ENCODE assay signal across 16 cellular contexts in the genomic region with DNA sequence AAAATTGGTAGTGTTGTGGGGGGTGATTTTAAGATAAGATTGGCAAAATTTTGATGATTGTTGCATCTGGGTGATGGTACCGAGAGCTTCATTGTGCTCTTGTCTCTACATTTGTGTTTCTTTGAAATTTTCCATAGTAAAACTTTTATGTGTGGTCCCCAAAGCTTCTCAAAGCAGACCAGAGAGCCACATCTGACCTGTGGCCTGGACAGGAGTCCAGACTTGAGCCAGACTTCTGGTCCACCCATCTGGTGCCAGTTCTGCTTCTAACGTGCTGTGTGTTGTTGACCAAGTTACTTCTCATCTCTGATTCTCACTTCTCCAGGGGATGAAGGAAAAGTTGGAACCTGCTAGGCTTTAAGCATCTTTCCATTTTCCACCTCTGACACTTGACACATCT.
A peak's percentile ranks its signal among the peaks of the same experiment; 100 is the strongest.
DNase-seq lines count a peak whose midpoint lies in the region; ATAC-seq and TF ChIP-seq lines count a peak whose summit lies in the region.
"Had no signal": no experiment of that assay in that cellular context is flagged by ENCODE, and none has a peak within 500 bp of the region (broad histone marks: within the 10 kb centered on the region; RNA-seq: fewer than 3 reads in every experiment).

No MANE protein-coding gene starts in this region.

- no peak for TF ChIP-seq POLR2A in breast epithelium (IDR thresholded peaks at IDR 0.05)

- no peak overlapping the region for H3K18ac ChIP-seq in mesenchymal stem cell (ENCODE audit: low read depth in 1 of 2, low read length in 2 of 2)

- no peak overlapping the region for H2BK12ac ChIP-seq in mesenchymal stem cell (ENCODE audit: low read length in 2 of 2)

- H3K36me3 ChIP-seq in adipocyte (ENCODE audit: control insufficient read depth, insufficient read depth, low read length, severe bottlenecking) = no peaks in the 10 kb centered on the region
- H3K36me3 ChIP-seq in breast epithelium = no peaks in the 10 kb centered on the region
- H3K36me3 ChIP-seq in mesenchymal stem cell (ENCODE audit: control insufficient read depth in 1 of 2, insufficient read depth in 2 of 2, low read depth in 1 of 2, low read length in 2 of 2) = no peaks in the 10 kb centered on the region
- H3K36me3 ChIP-seq: SJSA1 had no signal

- no peak overlapping the region for H4K91ac ChIP-seq in mesenchymal stem cell (ENCODE audit: low read length)

- H2BK15ac ChIP-seq in mesenchymal stem cell (ENCODE audit: low read depth, poor library complexity, severe bottlenecking) = no peak overlapping the region

- H3K4me3 ChIP-seq in adipocyte (ENCODE audit: low read length) = no peak overlapping the region
- H3K4me3 ChIP-seq in breast epithelium = no peak overlapping the region
- no peak overlapping the region for H3K4me3 ChIP-seq in mesenchymal stem cell (ENCODE audit: insufficient read depth in 1 of 2, low read depth in 1 of 2, low read length in 2 of 2)
- H3K4me3 ChIP-seq in right cardiac atrium (ENCODE audit: low read length) = no peak overlapping the region
- H3K4me3 ChIP-seq: SJSA1 had no signal

- H2BK5ac ChIP-seq in mesenchymal stem cell (ENCODE audit: low read depth, low read length, poor library complexity, severe bottlenecking) = no peak overlapping the region

- H2AFZ ChIP-seq in mesenchymal stem cell (ENCODE audit: low read depth, low read length) = no peak overlapping the region

- H3K27me3 ChIP-seq in adipocyte (replicated peaks; ENCODE audit: control insufficient read depth, insufficient read depth, low read length) (no peaks in the 10 kb centered on the region), breast epithelium (no peaks in the 10 kb centered on the region), mesenchymal stem cell (ENCODE audit: control insufficient read depth in 1 of 2, insufficient read depth in 1 of 2, low read length in 2 of 2) (no peaks in the 10 kb centered on the region), right cardiac atrium (ENCODE audit: control insufficient read depth, insufficient read depth) (no peaks in the 10 kb centered on the region)
- H3K27me3 ChIP-seq: SJSA1 had no signal

- H3K9me3 ChIP-seq in adipocyte (ENCODE audit: control insufficient read depth, low read length) (no peaks in the 10 kb centered on the region), breast epithelium (no peaks in the 10 kb centered on the region), mesenchymal stem cell (ENCODE audit: control insufficient read depth, low read length) (no peaks in the 10 kb centered on the region), right cardiac atrium (ENCODE audit: control insufficient read depth, low read length) (no peaks in the 10 kb centered on the region)
- H3K9me3 ChIP-seq: SJSA1 had no signal

- ATAC-seq in right cardiac atrium = no peak
- ATAC-seq: Panc1 had no signal

- no peak overlapping the region for H3K14ac ChIP-seq in mesenchymal stem cell (ENCODE audit: low read length in 2 of 2)

- no peaks in the 10 kb centered on the region for H3K79me1 ChIP-seq in mesenchymal stem cell (replicated peaks; ENCODE audit: low read length, poor library complexity, severe bottlenecking)

- no peak overlapping the region for H3K4me2 ChIP-seq in mesenchymal stem cell (ENCODE audit: low read length, poor library complexity, severe bottlenecking)

- H3K27ac ChIP-seq in breast epithelium (peak overlapping the region; percentile 80 to 91), mesenchymal stem cell (ENCODE audit: low read length, poor library complexity, severe bottlenecking) (no peak overlapping the region), substantia nigra (ENCODE audit: low read depth, low read length, poor library complexity, severe bottlenecking) (peak overlapping the region; percentile 95), right cardiac atrium (ENCODE audit: low read length) (no peak overlapping the region)
- H3K27ac ChIP-seq: SJSA1 had no signal

- no peak for TF ChIP-seq CTCF in breast epithelium (IDR thresholded peaks at IDR 0.05)

- H3K4me1 ChIP-seq in adipocyte (ENCODE audit: control insufficient read depth, insufficient read depth, low read length) (peaks cover 40% of the 10 kb centered on the region), breast epithelium (peaks cover 8 to 11% of the 10 kb centered on the region in 2 donors), mesenchymal stem cell (ENCODE audit: control insufficient read depth, insufficient read depth, low read depth, low read length) (peaks cover 6% of the 10 kb centered on the region), right cardiac atrium (ENCODE audit: control insufficient read depth, insufficient read depth, low read length) (no peaks in the 10 kb centered on the region)

- H3K4ac ChIP-seq in mesenchymal stem cell (ENCODE audit: low read depth in 1 of 2, low read length in 2 of 2) = no peak overlapping the region

- DNase-seq in adipocyte (ENCODE audit: low read depth) (no peak), breast epithelium (ENCODE audit: low spot score in 2 of 2) (no peak), mesenchymal stem cell (no peak), substantia nigra (lab: John Stamatoyannopoulos, UW) (no peak), right cardiac atrium (no peak), kidney tubule cell (ENCODE audit: low spot score) (no peak), cerebellum (ENCODE audit: low spot score) (no peak)
- DNase-seq: DND-41, H7, HFFc6, MM.1S, NCI-H1092, NCI-H1436 treated with DMSO at 0.1 percent for 48 hours, NCI-H2081 had no signal

- no peak overlapping the region for H4K8ac ChIP-seq in mesenchymal stem cell (ENCODE audit: low read length)

- H2BK120ac ChIP-seq in mesenchymal stem cell (ENCODE audit: low read depth, low read length) = no peak overlapping the region

- H2AK5ac ChIP-seq in mesenchymal stem cell (ENCODE audit: low read length, severe bottlenecking) = no peak overlapping the region

- intact Hi-C loops in breast epithelium (cut with DNase I; ENCODE audit: low total_unique reads) = no loop called here
- intact Hi-C loops in right cardiac atrium (cut with DNase I) = no loop called here

- WGBS in mesenchymal stem cell = 80% methylated on average over 1 of the region's 2 CpGs
- 74% methylated on average over 2 of the region's 2 CpGs for WGBS in right cardiac atrium

- H3K9ac ChIP-seq in adipocyte (ENCODE audit: low read length) = peak overlapping the region; percentile 0
- H3K9ac ChIP-seq in mesenchymal stem cell (ENCODE audit: low read length) = peak overlapping the region; percentile 87

- H3K23ac ChIP-seq in mesenchymal stem cell (ENCODE audit: low read length in 2 of 2) = no peak overlapping the region

Comparison
In these comparisons a context has a peak if more than half of its experiments do, and no peak if none do; other contexts are left out.
1. H3K27ac ChIP-seq: peak in breast epithelium (2 of 2) and substantia nigra (single experiment); none in mesenchymal stem cell (single experiment) and right cardiac atrium (single experiment).